ENCODE assay signal across 25 cellular contexts in genomic region chr20:20230741-20231140, GRCh38.
"Had no signal": no experiment of that assay in that cellular context is flagged by ENCODE, and none has a peak within 500 bp of the region (broad histone marks: within the 10 kb centered on the region; RNA-seq: fewer than 3 reads in every experiment).

No MANE protein-coding gene starts in this region.

- H3K4me3 Mint-ChIP-seq: effector memory CD8-positive, alpha-beta T cell; mesothelial cell of epicardium; naive B cell; natural killer cell treated with Interleukin-12 subunit alpha and Interleukin-12 subunit beta and Interleukin-15 and Interleukin-18, amount 100 ng/mL, for 72 hours; neural crest cell; stimulated activated naive B cell treated with anti-CD40 and anti-IgM and Interleukin-4, amounts not matched to agents 10 μg/mL and 1 μg/mL and 100 μg/mL, for 72 hours; stimulated activated naive CD8-positive, alpha-beta T cell treated with anti-CD3 and anti-CD28 coated beads, Interleukin-15, Interleukin-2, amounts not matched to agents 100 ng/mL and 50 ng/mL, for 24 hours had no signal

- H3K4me1 Mint-ChIP-seq: mesothelial cell of epicardium had no signal

- H3K27me3 Mint-ChIP-seq: natural killer cell treated with Interleukin-12 subunit alpha and Interleukin-12 subunit beta and Interleukin-15 and Interleukin-18, amount 100 ng/mL, for 72 hours had no signal

- H3K36me3 ChIP-seq: colonic mucosa, gastroesophageal sphincter, heart left ventricle, neutrophil, right lobe of liver, thoracic aorta, tibial nerve, upper lobe of left lung had no signal

- H3K4me1 ChIP-seq: colonic mucosa, gastroesophageal sphincter, parathyroid adenoma, right lobe of liver, tibial nerve, upper lobe of left lung had no signal

- H3K27ac Mint-ChIP-seq: effector memory CD8-positive, alpha-beta T cell; mesothelial cell of epicardium; naive B cell; natural killer cell treated with Interleukin-12 subunit alpha and Interleukin-12 subunit beta and Interleukin-15 and Interleukin-18, amount 100 ng/mL, for 72 hours; stimulated activated naive B cell treated with anti-CD40 and anti-IgM and Interleukin-4, amounts not matched to agents 10 μg/mL and 1 μg/mL and 100 μg/mL, for 72 hours; stimulated activated naive CD8-positive, alpha-beta T cell treated with anti-CD3 and anti-CD28 coated beads, Interleukin-15, Interleukin-2, amounts not matched to agents 100 ng/mL and 50 ng/mL, for 24 hours had no signal

- DNase-seq: colonic mucosa; dermis blood vessel endothelial cell; effector memory CD8-positive, alpha-beta T cell; heart left ventricle; kidney; mesenchymal stem cell; mucosa of descending colon; naive B cell; retina; right lobe of liver; small intestine; stimulated activated CD4-positive, alpha-beta T cell treated with anti-CD3 and anti-CD28 coated beads, Interleukin-15, amount 100 ng/mL, for 24 hours; stimulated activated CD4-positive, alpha-beta T cell treated with anti-CD3 and anti-CD28 coated beads, Interleukin-2, amount 100 ng/mL, for 48 hours; stimulated activated naive B cell treated with anti-CD40 and anti-IgM and Interleukin-4, amounts not matched to agents 10 μg/mL and 1 μg/mL and 100 μg/mL, for 72 hours had no signal

- H3K27ac ChIP-seq: colonic mucosa, gastroesophageal sphincter, hepatocyte, neutrophil, parathyroid adenoma, right lobe of liver, tibial nerve, upper lobe of left lung had no signal

- H3K4me2 ChIP-seq: hepatocyte had no signal

- H3K36me3 Mint-ChIP-seq: mesothelial cell of epicardium; naive B cell; natural killer cell treated with Interleukin-12 subunit alpha and Interleukin-12 subunit beta and Interleukin-15 and Interleukin-18, amount 100 ng/mL, for 72 hours; stimulated activated naive B cell treated with anti-CD40 and anti-IgM and Interleukin-4, amounts not matched to agents 10 μg/mL and 1 μg/mL and 100 μg/mL, for 72 hours had no signal

- H3K9me3 ChIP-seq: colonic mucosa, mucosa of descending colon, neutrophil, right lobe of liver, thoracic aorta had no signal

- H3K79me2 ChIP-seq: hepatocyte, parathyroid adenoma had no signal

- H3K9me3 Mint-ChIP-seq: effector memory CD8-positive, alpha-beta T cell; natural killer cell treated with Interleukin-12 subunit alpha and Interleukin-12 subunit beta and Interleukin-15 and Interleukin-18, amount 100 ng/mL, for 72 hours had no signal

- H3K4me3 ChIP-seq: colonic mucosa, gastroesophageal sphincter, heart left ventricle, hepatocyte, mucosa of descending colon, right lobe of liver, thoracic aorta, tibial nerve, upper lobe of left lung had no signal

- H2AFZ ChIP-seq: hepatocyte, parathyroid adenoma had no signal

- H3K27me3 ChIP-seq: colonic mucosa, hepatocyte, right lobe of liver, tibial nerve, upper lobe of left lung had no signal
